In the genomic region with DNA sequence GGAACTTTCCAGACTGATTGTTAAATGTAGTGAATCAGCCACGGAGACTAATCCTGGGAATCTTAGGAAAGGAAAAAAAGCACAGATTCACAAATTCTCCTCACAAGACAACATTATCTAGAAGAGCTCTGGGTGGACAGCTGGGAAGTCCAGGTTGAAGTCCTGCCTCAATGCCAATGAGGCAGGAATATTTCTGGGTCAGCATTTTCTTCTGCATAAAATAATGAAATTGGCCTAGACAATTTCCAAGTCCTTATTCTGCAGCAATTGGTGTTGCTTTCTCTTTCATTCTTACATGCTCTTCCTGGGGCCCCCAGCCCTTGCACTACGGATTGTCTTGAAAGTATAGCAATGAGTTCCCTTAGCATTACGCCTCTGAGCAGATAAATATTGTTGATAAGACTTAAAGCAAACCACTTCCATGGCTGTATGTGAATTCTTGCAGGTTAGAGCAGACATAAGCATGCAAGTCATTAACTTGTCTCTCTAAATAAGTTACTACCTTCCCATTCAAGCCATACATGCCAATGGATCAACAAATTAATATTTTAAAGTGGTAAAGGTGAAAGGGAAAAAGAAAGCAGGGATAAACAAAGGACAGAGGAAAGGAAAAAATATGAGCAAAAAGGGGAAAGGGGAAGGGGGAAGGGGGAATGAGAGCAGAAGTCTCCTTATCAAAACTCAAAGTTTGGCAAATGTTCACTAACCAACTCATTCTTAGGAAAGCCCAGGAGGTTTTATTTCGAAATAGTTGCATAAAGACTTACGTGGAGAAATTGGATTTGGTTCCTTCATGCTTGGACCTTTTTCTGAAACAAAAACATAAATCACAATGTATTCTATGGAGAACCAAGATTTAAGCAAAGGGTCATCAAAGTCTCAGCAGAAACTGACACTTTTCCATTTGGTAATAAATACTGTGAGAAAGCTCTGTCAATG, we compare ENCODE assay signal across 1 cellular context.
TF ChIP-seq lines count a peak whose summit lies in the region.

No MANE protein-coding gene starts in this region.

TF ChIP-seq in GM23338, 12 proteins besides CTCF, POLR2A, EP300 and RAD21 (continued from another document):
- TF ChIP-seq, protein P1, sequence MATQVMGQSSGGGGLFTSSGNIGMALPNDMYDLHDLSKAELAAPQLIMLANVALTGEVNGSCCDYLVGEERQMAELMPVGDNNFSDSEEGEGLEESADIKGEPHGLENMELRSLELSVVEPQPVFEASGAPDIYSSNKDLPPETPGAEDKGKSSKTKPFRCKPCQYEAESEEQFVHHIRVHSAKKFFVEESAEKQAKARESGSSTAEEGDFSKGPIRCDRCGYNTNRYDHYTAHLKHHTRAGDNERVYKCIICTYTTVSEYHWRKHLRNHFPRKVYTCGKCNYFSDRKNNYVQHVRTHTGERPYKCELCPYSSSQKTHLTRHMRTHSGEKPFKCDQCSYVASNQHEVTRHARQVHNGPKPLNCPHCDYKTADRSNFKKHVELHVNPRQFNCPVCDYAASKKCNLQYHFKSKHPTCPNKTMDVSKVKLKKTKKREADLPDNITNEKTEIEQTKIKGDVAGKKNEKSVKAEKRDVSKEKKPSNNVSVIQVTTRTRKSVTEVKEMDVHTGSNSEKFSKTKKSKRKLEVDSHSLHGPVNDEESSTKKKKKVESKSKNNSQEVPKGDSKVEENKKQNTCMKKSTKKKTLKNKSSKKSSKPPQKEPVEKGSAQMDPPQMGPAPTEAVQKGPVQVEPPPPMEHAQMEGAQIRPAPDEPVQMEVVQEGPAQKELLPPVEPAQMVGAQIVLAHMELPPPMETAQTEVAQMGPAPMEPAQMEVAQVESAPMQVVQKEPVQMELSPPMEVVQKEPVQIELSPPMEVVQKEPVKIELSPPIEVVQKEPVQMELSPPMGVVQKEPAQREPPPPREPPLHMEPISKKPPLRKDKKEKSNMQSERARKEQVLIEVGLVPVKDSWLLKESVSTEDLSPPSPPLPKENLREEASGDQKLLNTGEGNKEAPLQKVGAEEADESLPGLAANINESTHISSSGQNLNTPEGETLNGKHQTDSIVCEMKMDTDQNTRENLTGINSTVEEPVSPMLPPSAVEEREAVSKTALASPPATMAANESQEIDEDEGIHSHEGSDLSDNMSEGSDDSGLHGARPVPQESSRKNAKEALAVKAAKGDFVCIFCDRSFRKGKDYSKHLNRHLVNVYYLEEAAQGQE (IDR thresholded peaks at IDR 0.05; ENCODE audit: unreplicated experiment), result no peak
- TF ChIP-seq STAT1 (IDR thresholded peaks at IDR 0.05; ENCODE audit: unreplicated experiment) (no peak), EZH2phosphoT487 (IDR thresholded peaks at IDR 0.05; ENCODE audit: unreplicated experiment) (no peak), JUNB (IDR thresholded peaks at IDR 0.05; ENCODE audit: unreplicated experiment) (no peak)
- TF ChIP-seq, protein P2, sequence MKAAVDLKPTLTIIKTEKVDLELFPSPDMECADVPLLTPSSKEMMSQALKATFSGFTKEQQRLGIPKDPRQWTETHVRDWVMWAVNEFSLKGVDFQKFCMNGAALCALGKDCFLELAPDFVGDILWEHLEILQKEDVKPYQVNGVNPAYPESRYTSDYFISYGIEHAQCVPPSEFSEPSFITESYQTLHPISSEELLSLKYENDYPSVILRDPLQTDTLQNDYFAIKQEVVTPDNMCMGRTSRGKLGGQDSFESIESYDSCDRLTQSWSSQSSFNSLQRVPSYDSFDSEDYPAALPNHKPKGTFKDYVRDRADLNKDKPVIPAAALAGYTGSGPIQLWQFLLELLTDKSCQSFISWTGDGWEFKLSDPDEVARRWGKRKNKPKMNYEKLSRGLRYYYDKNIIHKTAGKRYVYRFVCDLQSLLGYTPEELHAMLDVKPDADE (IDR thresholded peaks at IDR 0.05), result no peak
